In genomic region chr12:112645586-112645985, GRCh38 we compare ENCODE assay signal across 16 cellular contexts.
"Had no signal": no experiment of that assay in that cellular context is flagged by ENCODE, and none has a peak within 500 bp of the region (broad histone marks: within the 10 kb centered on the region; RNA-seq: fewer than 3 reads in every experiment).

No MANE protein-coding gene starts in this region.

- H3K27me3 ChIP-seq: ascending aorta, body of pancreas had no signal

- H3K27ac ChIP-seq: ascending aorta, body of pancreas, SJSA1 had no signal

- ATAC-seq: activated CD4-positive, CD25-positive, alpha-beta regulatory T cell treated with anti-CD3 and anti-CD28 coated beads, Interleukin-2, amount 50 U/mL, for 24 hours; activated CD8-positive, alpha-beta T cell treated with anti-CD3 and anti-CD28 coated beads for 36 hours; body of pancreas had no signal

- H3K4me1 ChIP-seq: ascending aorta, body of pancreas, SJSA1 had no signal

- DNase-seq: activated CD4-positive, alpha-beta T cell treated with anti-CD3 and anti-CD28 coated beads for 4 hours; activated CD8-positive, alpha-beta memory T cell treated with anti-CD3 and anti-CD28 coated beads, Interleukin-2, amount 50 U/mL, for 48 hours; activated CD8-positive, alpha-beta T cell treated with anti-CD3 and anti-CD28 coated beads for 36 hours; activated T-cell treated with anti-CD3 and anti-CD28 coated beads, Interleukin-2, amount 50 U/mL, for 1 hour; body of pancreas; IMR-90; Kasumi-1; KBM-7; NCI-H1105 treated with DMSO at 0.1 percent for 48 hours; NCI-H1694; NCI-H2029 treated with DMSO at 0.1 percent for 48 hours; NCI-H510A treated with DMSO at 0.1 percent for 48 hours; SHP77 had no signal

- H3K36me3 ChIP-seq: ascending aorta, SJSA1 had no signal

- H3K9me3 ChIP-seq: ascending aorta, body of pancreas, SJSA1 had no signal

- H3K4me3 ChIP-seq: ascending aorta, body of pancreas, SJSA1 had no signal
